In the genomic region with DNA sequence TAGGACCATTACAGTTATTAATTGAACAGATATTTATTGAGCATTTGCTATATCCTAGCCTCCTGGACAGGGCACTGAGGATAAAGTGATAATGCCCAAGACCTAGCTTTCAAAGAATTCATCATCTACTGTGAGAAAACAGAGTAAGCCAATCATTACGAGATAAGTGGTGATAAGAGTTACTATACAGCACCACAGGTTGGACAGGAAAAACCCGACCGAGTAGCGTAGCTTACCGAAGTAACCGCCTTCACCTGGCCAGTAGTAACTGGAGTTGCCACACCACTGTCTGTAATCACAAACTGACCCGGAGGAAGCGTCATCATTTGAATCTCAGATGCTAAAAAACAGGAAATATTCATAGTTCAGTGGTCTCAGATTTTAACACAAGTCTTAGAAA, we compare ENCODE assay signal across 30 cellular contexts.
"Had no signal": no experiment of that assay in that cellular context is flagged by ENCODE, and none has a peak within 500 bp of the region (broad histone marks: within the 10 kb centered on the region; RNA-seq: fewer than 3 reads in every experiment).

No MANE protein-coding gene starts in this region.

- H3K4me1 ChIP-seq: left lung, lower lobe of right lung, stomach, testis, thyroid gland, transverse colon, vagina had no signal

- H3K27me3 Mint-ChIP-seq: naive thymus-derived CD8-positive, alpha-beta T cell; progenitor cell of endocrine pancreas; stimulated activated naive B cell treated with anti-CD40 and anti-IgM and Interleukin-4, amounts not matched to agents 10 μg/mL and 1 μg/mL and 100 μg/mL, for 72 hours had no signal

- H3K4me1 Mint-ChIP-seq: immature natural killer cell; naive thymus-derived CD8-positive, alpha-beta T cell; nephron; neural crest cell; stimulated activated naive B cell treated with anti-CD40 and anti-IgM and Interleukin-4, amounts not matched to agents 10 μg/mL and 1 μg/mL and 100 μg/mL, for 72 hours had no signal

- H3K9me3 Mint-ChIP-seq: immature natural killer cell; naive thymus-derived CD8-positive, alpha-beta T cell; nephron; neural crest cell; stimulated activated naive B cell treated with anti-CD40 and anti-IgM and Interleukin-4, amounts not matched to agents 10 μg/mL and 1 μg/mL and 100 μg/mL, for 72 hours had no signal

- ATAC-seq: left colon; left lung; lower lobe of right lung; naive thymus-derived CD8-positive, alpha-beta T cell; right cardiac atrium; sciatic nerve; stimulated activated naive B cell treated with anti-CD40 and anti-IgM and Interleukin-4, amounts not matched to agents 10 μg/mL and 1 μg/mL and 100 μg/mL, for 72 hours; stimulated activated naive CD8-positive, alpha-beta T cell treated with anti-CD3 and anti-CD28 coated beads, Interleukin-15, Interleukin-2, amounts not matched to agents 100 U/mL and 50 U/mL, for 24 hours had no signal

- DNase-seq: hypothalamus; immature natural killer cell; kidney; left colon; left lung; lower lobe of right lung; mammary epithelial cell; mesenchymal stem cell; naive thymus-derived CD8-positive, alpha-beta T cell; occipital lobe; ovary; retina; right cardiac atrium; stimulated activated CD4-positive, alpha-beta T cell treated with anti-CD3 and anti-CD28 coated beads, Interleukin-12 subunit alpha, Interleukin-12 subunit beta, amount 100 ng/mL, for 4 hours; stimulated activated CD4-positive, alpha-beta T cell treated with anti-CD3 and anti-CD28 coated beads, Interleukin-15, amount 100 ng/mL, for 24 hours; stimulated activated CD4-positive, alpha-beta T cell treated with anti-CD3 and anti-CD28 coated beads, Interleukin-2, amount 100 ng/mL, for 24 hours; stimulated activated CD4-positive, alpha-beta T cell treated with anti-CD3 and anti-CD28 coated beads, Interleukin-4, amount 100 ng/mL, for 1 hour; stimulated activated naive B cell treated with anti-CD40 and anti-IgM and Interleukin-4, amounts not matched to agents 10 μg/mL and 1 μg/mL and 100 μg/mL, for 72 hours; stimulated activated naive CD8-positive, alpha-beta T cell treated with anti-CD3 and anti-CD28 coated beads, Interleukin-15, Interleukin-2, amounts not matched to agents 100 U/mL and 50 U/mL, for 24 hours; stomach; testis; thyroid gland; transverse colon had no signal

- H3K27ac Mint-ChIP-seq: immature natural killer cell; naive thymus-derived CD8-positive, alpha-beta T cell; nephron; progenitor cell of endocrine pancreas; stimulated activated naive B cell treated with anti-CD40 and anti-IgM and Interleukin-4, amounts not matched to agents 10 μg/mL and 1 μg/mL and 100 μg/mL, for 72 hours had no signal

- H3K9me3 ChIP-seq: left lung, lower lobe of right lung, neutrophil, ovary, stomach, testis, thyroid gland, transverse colon, vagina had no signal

- H3K36me3 ChIP-seq: ovary had no signal

- H3K4me3 Mint-ChIP-seq: immature natural killer cell; naive thymus-derived CD8-positive, alpha-beta T cell; nephron; neural crest cell; stimulated activated naive B cell treated with anti-CD40 and anti-IgM and Interleukin-4, amounts not matched to agents 10 μg/mL and 1 μg/mL and 100 μg/mL, for 72 hours had no signal

- H3K4me3 ChIP-seq: left lung, lower lobe of right lung, ovary, skin epidermis, stomach, testis, thyroid gland, transverse colon, vagina had no signal

- H3K27me3 ChIP-seq: left lung, neutrophil, ovary, stomach, testis, thyroid gland, transverse colon, vagina had no signal

- H3K27ac ChIP-seq: left lung, lower lobe of right lung, neutrophil, ovary, skin epidermis, stomach, testis, thyroid gland, transverse colon, vagina had no signal
